16 cellular contexts compared by ENCODE assay signal in the genomic region with DNA sequence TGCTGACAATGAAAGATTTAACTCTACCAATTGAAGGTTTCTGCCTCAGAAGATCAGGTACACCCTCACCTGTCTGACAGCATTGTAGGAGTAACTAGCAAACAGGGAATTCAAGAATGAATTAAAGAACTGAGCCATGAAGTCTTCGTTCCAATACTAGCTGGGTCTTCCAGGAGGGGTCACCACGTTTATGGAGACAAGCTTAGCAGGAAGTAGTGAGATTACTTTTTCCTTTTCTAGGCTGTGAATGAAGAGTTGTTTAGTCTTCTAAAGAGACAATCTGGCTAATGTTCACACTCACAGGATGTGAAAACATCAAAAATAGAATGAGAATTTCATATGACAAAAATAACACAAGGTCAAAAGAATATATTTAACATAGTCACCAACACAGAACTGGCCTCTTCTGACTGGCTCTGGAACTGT. TPM values are rescaled to one million over a fixed set of nuclear protein-coding genes. Genes with fewer than 3 reads are reported as not detected.
DNase-seq lines count a peak whose midpoint lies in the region; ATAC-seq and TF ChIP-seq lines count a peak whose summit lies in the region.
"Had no signal": no experiment of that assay in that cellular context is flagged by ENCODE, and none has a peak within 500 bp of the region (broad histone marks: within the 10 kb centered on the region; RNA-seq: fewer than 3 reads in every experiment).

No MANE protein-coding gene starts in this region.

- no peaks in the 10 kb centered on the region for H3K9me3 ChIP-seq in CD8-positive, alpha-beta T cell (ENCODE audit: low read length)
- H3K9me3 ChIP-seq: psoas muscle had no signal

- no peaks in the 10 kb centered on the region for H3K36me3 ChIP-seq in CD8-positive, alpha-beta T cell (ENCODE audit: insufficient read depth, low read length)

- no peaks in the 10 kb centered on the region for H3K27me3 ChIP-seq in CD8-positive, alpha-beta T cell (ENCODE audit: insufficient read depth, low read length)

- intact Hi-C loops in CD8-positive, alpha-beta T cell (cut with DNase I, micrococcal nuclease) = no loop called here

- TF ChIP-seq CTCF in CD8-positive, alpha-beta T cell (IDR thresholded peaks at IDR 0.05) = no peak

- no peak overlapping the region for H3K4me3 ChIP-seq in CD8-positive, alpha-beta T cell (ENCODE audit: low read depth, low read length)
- H3K4me3 ChIP-seq: psoas muscle had no signal

- no peak overlapping the region for H3K4me3 Mint-ChIP-seq in CD8-positive, alpha-beta T cell
- H3K4me3 Mint-ChIP-seq: B cell, immature natural killer cell had no signal

- no peaks in the 10 kb centered on the region for H3K4me1 Mint-ChIP-seq in CD8-positive, alpha-beta T cell (ENCODE audit: low read depth)
- H3K4me1 Mint-ChIP-seq: B cell, immature natural killer cell had no signal

- ATAC-seq in GM18508 (IDR thresholded peaks at IDR 0.05; ENCODE audit: insufficient read depth, unreplicated experiment) (peak; percentile 40), GM19468 (IDR thresholded peaks at IDR 0.05; ENCODE audit: extremely low read depth, unreplicated experiment) (peak; percentile 35), HG02884 (IDR thresholded peaks at IDR 0.05; ENCODE audit: unreplicated experiment) (peak; percentile 33), HG03469 (IDR thresholded peaks at IDR 0.05; ENCODE audit: unreplicated experiment) (peak; percentile 47)
- no peak for ATAC-seq in CD8-positive, alpha-beta T cell
- ATAC-seq: psoas muscle had no signal

- no peak overlapping the region for H3K27ac Mint-ChIP-seq in CD8-positive, alpha-beta T cell
- H3K27ac Mint-ChIP-seq: B cell, immature natural killer cell had no signal

- no peaks in the 10 kb centered on the region for H3K4me1 ChIP-seq in CD8-positive, alpha-beta T cell (ENCODE audit: insufficient read depth, low read length)
- H3K4me1 ChIP-seq: psoas muscle had no signal

- POLR2A ChIA-PET in CD8-positive, alpha-beta T cell (lab: Charles Lee) = no interaction called here

- H3K27me3 Mint-ChIP-seq in CD8-positive, alpha-beta T cell (ENCODE audit: low read depth) = no peaks in the 10 kb centered on the region
- H3K27me3 Mint-ChIP-seq: B cell had no signal

- H3K36me3 Mint-ChIP-seq in CD8-positive, alpha-beta T cell = peaks cover 12% of the 10 kb centered on the region

- H3K27ac ChIP-seq in CD8-positive, alpha-beta T cell (ENCODE audit: low read depth, low read length) = no peak overlapping the region
- H3K27ac ChIP-seq: HL-60, psoas muscle had no signal

- DNase-seq in effector CD8-positive, alpha-beta T cell (lab: John Stamatoyannopoulos, UW) = no peak
- DNase-seq in SKM-1 (lab: John Stamatoyannopoulos, UW; ENCODE audit: unreplicated experiment) = no peak
- DNase-seq in CD8-positive, alpha-beta T cell = no peak
- no peak for DNase-seq in activated CD4-positive, CD25-positive, alpha-beta regulatory T cell (lab: John Stamatoyannopoulos, UW)
- DNase-seq: activated CD4-positive, alpha-beta T cell treated with anti-CD3 and anti-CD28 coated beads, Interleukin-2, amount 50 U/mL, for 4 hours; activated naive CD4-positive, alpha-beta T cell treated with Interleukin-2 at 50 U/mL for 16 hours; immature natural killer cell; psoas muscle; SW 1271 had no signal

- CTCF ChIA-PET in CD8-positive, alpha-beta T cell (lab: Charles Lee) = no interaction called here

- H3K9me3 Mint-ChIP-seq in CD8-positive, alpha-beta T cell = no peaks in the 10 kb centered on the region
- H3K9me3 Mint-ChIP-seq: immature natural killer cell had no signal

RNA-seq across cellular contexts. Expression of a gene that starts 54.9 kb away (rescaled TPM):
- under 1 TPM; 0.38 to 1.00 TPM for total RNA-seq in CD8-positive, alpha-beta T cell
- total RNA-seq: cerebellum had no signal
